ENCODE assay signal across 1 cellular context in the genomic region with DNA sequence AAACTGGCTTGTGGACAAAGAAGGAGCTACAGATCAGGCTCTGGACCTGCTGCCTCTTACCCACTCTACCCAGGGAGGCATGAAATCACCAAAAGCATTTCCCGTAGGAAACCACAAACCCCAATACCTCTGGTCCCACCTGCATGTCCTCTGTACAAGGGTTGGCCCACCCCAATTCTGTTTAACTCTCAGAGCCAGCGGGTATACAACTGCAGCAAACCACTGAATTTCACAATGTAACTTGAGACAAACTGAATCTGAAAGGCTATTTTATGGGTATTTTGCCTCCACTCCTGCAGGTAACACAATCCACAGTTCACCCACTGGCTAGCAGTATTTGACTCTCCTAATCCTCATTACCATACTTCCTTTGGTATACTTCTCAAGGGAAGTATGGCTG.
TF ChIP-seq lines count a peak whose summit lies in the region.

No MANE protein-coding gene starts in this region.

TF ChIP-seq in SK-N-SH, 30 proteins besides CTCF, POLR2A, EP300 and RAD21 (continued from another document):
- 0 out of 2 replicates have a peak, but pooled peaks have one; percentile 45 for TF ChIP-seq POLR2AphosphoS5 (IDR thresholded peaks at IDR 0.05; ENCODE audit: low read depth, low read length)
- no peak for TF ChIP-seq PBX3 (IDR thresholded peaks at IDR 0.05)
